23 cellular contexts compared by ENCODE assay signal in genomic region chr20:62825288-62825993, GRCh38. TPM values are rescaled to one million over a fixed set of nuclear protein-coding genes. Genes with fewer than 3 reads are reported as not detected.
A peak's percentile ranks its signal among the peaks of the same experiment; 100 is the strongest.
DNase-seq lines count a peak whose midpoint lies in the region; ATAC-seq, FAIRE-seq and TF ChIP-seq lines count a peak whose summit lies in the region.
"Had no signal": no experiment of that assay in that cellular context is flagged by ENCODE, and none has a peak within 500 bp of the region (broad histone marks: within the 10 kb centered on the region; RNA-seq: fewer than 3 reads in every experiment).

No MANE protein-coding gene starts in this region.

- no TSS peak for BruUV-seq in mammary epithelial cell (replicated peaks; lab: Mats Ljungman, UMichigan)

- CTCF ChIA-PET in mammary epithelial cell (lab: Charles Lee; ENCODE audit: low non-redundant PET): no interaction called here
- CTCF ChIA-PET in activated CD4-positive, alpha-beta memory T cell treated with anti-CD3 and anti-CD28 coated beads, Interleukin-2, amount 10 ng/mL, durations not matched to agents 7 days and 5 days (lab: Charles Lee): interaction anchor here (1.0 kb wide), 1 partner anchor 17 kb away, joined by 6 read pairs; no protein-coding TSS in a partner anchor

- H3K27me3 ChIP-seq in breast epithelium: no peaks in the 10 kb centered on the region
- no peaks in the 10 kb centered on the region for H3K27me3 ChIP-seq in mammary epithelial cell (ENCODE audit: insufficient read depth, low read length)
- no peaks in the 10 kb centered on the region for H3K27me3 ChIP-seq in OCI-LY3 (ENCODE audit: low read depth, low read length)
- H3K27me3 ChIP-seq in gastroesophageal sphincter: peaks cover 13% of the 10 kb centered on the region
- H3K27me3 ChIP-seq: heart left ventricle had no signal

- DNase-seq in breast epithelium (ENCODE audit: low spot score in 2 of 2) (no peak), mammary epithelial cell (no peak), urothelium cell line (ENCODE audit: low spot score) (no peak), NCI-H446 treated with DMSO at 0.1 percent for 48 hours (lab: John Stamatoyannopoulos, UW) (no peak)
- no peak for DNase-seq in activated CD4-positive, alpha-beta memory T cell treated with anti-CD3 and anti-CD28 coated beads, Interleukin-2, amount 10 ng/mL, durations not matched to agents 7 days and 5 days
- DNase-seq: activated CD4-positive, CD25-positive, alpha-beta regulatory T cell treated with anti-CD3 and anti-CD28 coated beads, Interleukin-2, amount 50 U/mL, for 72 hours; activated CD8-positive, alpha-beta memory T cell treated with anti-CD3 and anti-CD28 coated beads, Interleukin-2, amount 50 U/mL, for 4 hours; C1 segment of cervical spinal cord; KG1; NCI-H226; spleen; T1000 had no signal

- FAIRE-seq in urothelium cell line (lab: Jason Lieb, UNC): peak; percentile 61
- FAIRE-seq: A204.1 had no signal

- H3K9me3 ChIP-seq in breast epithelium: no peaks in the 10 kb centered on the region
- no peaks in the 10 kb centered on the region for H3K9me3 ChIP-seq in mammary epithelial cell (replicated peaks; ENCODE audit: insufficient read depth, low read length)
- H3K9me3 ChIP-seq in OCI-LY3 (ENCODE audit: insufficient read depth, low read length): no peaks in the 10 kb centered on the region
- no peaks in the 10 kb centered on the region for H3K9me3 ChIP-seq in gastroesophageal sphincter
- H3K9me3 ChIP-seq: heart left ventricle, spleen, stomach had no signal

- ATAC-seq in gastroesophageal sphincter (peak; percentile 1), HG03460 (IDR thresholded peaks at IDR 0.05; ENCODE audit: unreplicated experiment) (no peak)
- ATAC-seq: Panc1 had no signal

- no peaks in the 10 kb centered on the region for H3K4me1 Mint-ChIP-seq in activated CD4-positive, alpha-beta memory T cell treated with anti-CD3 and anti-CD28 coated beads, Interleukin-2, amount 10 ng/mL, durations not matched to agents 7 days and 5 days

- TF ChIP-seq EP300 in gastroesophageal sphincter (IDR thresholded peaks at IDR 0.05): no peak

- dilution Hi-C loops in mammary epithelial cell (cut with HindIII; ENCODE audit: low sequenced_read_pairs): no loop called here

- in situ Hi-C loops in mammary epithelial cell (cut with MboI; ENCODE audit: low sequenced_read_pairs in 2 of 2): no loop called here

- H4K20me1 ChIP-seq in mammary epithelial cell (ENCODE audit: insufficient read depth, low read length) (no peaks in the 10 kb centered on the region), OCI-LY3 (ENCODE audit: insufficient read depth, low read length) (no peaks in the 10 kb centered on the region)

- H3K79me2 ChIP-seq in mammary epithelial cell (ENCODE audit: insufficient read depth, low read length): no peaks in the 10 kb centered on the region
- H3K79me2 ChIP-seq in OCI-LY3 (ENCODE audit: low read length): no peaks in the 10 kb centered on the region

- no peak overlapping the region for H3K4me3 Mint-ChIP-seq in activated CD4-positive, alpha-beta memory T cell treated with anti-CD3 and anti-CD28 coated beads, Interleukin-2, amount 10 ng/mL, durations not matched to agents 7 days and 5 days

- H3K4me1 ChIP-seq in breast epithelium: peaks cover 5 to 8% of the 10 kb centered on the region in 2 donors
- H3K4me1 ChIP-seq in mammary epithelial cell (ENCODE audit: insufficient read depth, low read length): peaks cover 10% of the 10 kb centered on the region
- peaks cover 43% of the 10 kb centered on the region for H3K4me1 ChIP-seq in OCI-LY3 (ENCODE audit: low read length)
- H3K4me1 ChIP-seq in gastroesophageal sphincter: peaks cover 0 to 14% (median 12%) of the 10 kb centered on the region in 3 donors

- H2AFZ ChIP-seq in mammary epithelial cell (ENCODE audit: low read depth, low read length) (no peak overlapping the region), OCI-LY3 (ENCODE audit: low read depth, low read length) (no peak overlapping the region)

- no peaks in the 10 kb centered on the region for H3K9me3 Mint-ChIP-seq in activated CD4-positive, alpha-beta memory T cell treated with anti-CD3 and anti-CD28 coated beads, Interleukin-2, amount 10 ng/mL, durations not matched to agents 7 days and 5 days
- H3K9me3 Mint-ChIP-seq: activated T-helper 2 cell treated with anti-CD3 and anti-CD28 coated beads, Interferon-gamma antibody, Interleukin-2, Interleukin-4, amounts not matched to agents 10 μg/mL and 5 μg/mL and 100 μg/mL, durations not matched to agents 14 hours and 24 hours and 36 hours; brain had no signal

- H3K4me3 ChIP-seq in breast epithelium (peak overlapping the region in 2 of 3 donors; percentile 53 to 69), mammary epithelial cell (replicated peaks in 1 of 3; ENCODE audit: insufficient read depth in 1 of 3, low read depth in 2 of 3, low read length in 3 of 3) (no peak overlapping the region), OCI-LY3 (ENCODE audit: low read length) (peak overlapping the region; percentile 60), gastroesophageal sphincter (no peak overlapping the region)

- H3K36me3 Mint-ChIP-seq in activated CD4-positive, alpha-beta memory T cell treated with anti-CD3 and anti-CD28 coated beads, Interleukin-2, amount 10 ng/mL, durations not matched to agents 7 days and 5 days (ENCODE audit: low read depth): no peaks in the 10 kb centered on the region
- H3K36me3 Mint-ChIP-seq: brain had no signal

- TF ChIP-seq CTCF in breast epithelium (IDR thresholded peaks at IDR 0.05) (no peak), mammary epithelial cell (conservative IDR thresholded peaks at IDR 0.05 in 1 of 2, IDR thresholded peaks at IDR 0.05 in 1 of 2; ENCODE audit: extremely low read depth in 1 of 2, insufficient read depth in 1 of 2, low read depth in 1 of 2, low read length in 2 of 2) (no peak), OCI-LY3 (IDR thresholded peaks at IDR 0.05; ENCODE audit: low read depth, low read length) (no peak), gastroesophageal sphincter (IDR thresholded peaks at IDR 0.05) (no peak)

- no peaks in the 10 kb centered on the region for H3K36me3 ChIP-seq in breast epithelium
- no peaks in the 10 kb centered on the region for H3K36me3 ChIP-seq in mammary epithelial cell (ENCODE audit: insufficient read depth, low read length)
- no peaks in the 10 kb centered on the region for H3K36me3 ChIP-seq in OCI-LY3 (replicated peaks; ENCODE audit: low read depth, low read length)
- H3K36me3 ChIP-seq in gastroesophageal sphincter: no peaks in the 10 kb centered on the region
- H3K36me3 ChIP-seq: heart left ventricle, spleen, stomach had no signal

- intact Hi-C loops in breast epithelium (cut with DNase I; ENCODE audit: low total_unique reads) (no loop called here), mammary epithelial cell (cut with micrococcal nuclease) (no loop called here)

- H3K27ac ChIP-seq in breast epithelium (peak overlapping the region; percentile 29 to 78), mammary epithelial cell (ENCODE audit: insufficient read depth, low read depth, low read length) (no peak overlapping the region), OCI-LY3 (ENCODE audit: low read length) (peak overlapping the region; percentile 27; the same call in 1 of the 2 replicates), gastroesophageal sphincter (peak overlapping the region in 2 of 4 donors; percentile 85 to 92)
- H3K27ac ChIP-seq: HL-60, SK-N-MC had no signal

- TF ChIP-seq POLR2A in breast epithelium (IDR thresholded peaks at IDR 0.05) (no peak), gastroesophageal sphincter (IDR thresholded peaks at IDR 0.05) (no peak)

- H3K9ac ChIP-seq in mammary epithelial cell (ENCODE audit: insufficient read depth, low read length): no peak overlapping the region
- peak overlapping the region; percentile 36; the same call in 1 of the 2 replicates for H3K9ac ChIP-seq in OCI-LY3 (ENCODE audit: low read length)

- 98% methylated on average over 7 of the region's 24 CpGs for WGBS in mammary epithelial cell (ENCODE audit: low coverage, missing lambda C conversion rate)
- WGBS in gastroesophageal sphincter (ENCODE audit: low coverage in 1 of 2), 2 donors: no CpG with 5 or more reads among the region's 24 CpGs

- no peak overlapping the region for H3K27ac Mint-ChIP-seq in activated CD4-positive, alpha-beta memory T cell treated with anti-CD3 and anti-CD28 coated beads, Interleukin-2, amount 10 ng/mL, durations not matched to agents 7 days and 5 days
- H3K27ac Mint-ChIP-seq: activated T-helper 2 cell treated with anti-CD3 and anti-CD28 coated beads, Interferon-gamma antibody, Interleukin-2, Interleukin-4, amounts not matched to agents 10 μg/mL and 5 μg/mL and 100 μg/mL, durations not matched to agents 14 hours and 24 hours and 36 hours had no signal

- POLR2A ChIA-PET in activated CD4-positive, alpha-beta memory T cell treated with anti-CD3 and anti-CD28 coated beads, Interleukin-2, amount 10 ng/mL, durations not matched to agents 7 days and 5 days (lab: Charles Lee): no interaction called here

- H3K27me3 Mint-ChIP-seq in activated CD4-positive, alpha-beta memory T cell treated with anti-CD3 and anti-CD28 coated beads, Interleukin-2, amount 10 ng/mL, durations not matched to agents 7 days and 5 days: no peaks in the 10 kb centered on the region

- H3K4me2 ChIP-seq in mammary epithelial cell (ENCODE audit: insufficient read depth, low read depth, low read length) (no peak overlapping the region), OCI-LY3 (ENCODE audit: low read length) (peak overlapping the region; percentile 83)

RNA-seq across cellular contexts. Expression of gene COL9A3, which starts 8.6 kb away (rescaled TPM):
- total RNA-seq in breast epithelium (10 to 100 TPM in 1 of 3 donors, 1 to 10 TPM in 1, under 1 TPM in 1; 0.16 to 10.2 (median 5.0) TPM), mammary epithelial cell (under 1 TPM in 1 of 2 donors, not detected in 1; 0.67 TPM), gastroesophageal sphincter (10 to 100 TPM in 2 of 4 donors, 1 to 10 TPM in 2; 8.8 to 29.9 (median 14.3) TPM)
- 0.16 TPM for polyA plus RNA-seq in mammary epithelial cell
- polyA minus RNA-seq in mammary epithelial cell: not detected
- not detected for total RNA-seq in activated CD4-positive, alpha-beta memory T cell treated with anti-CD3 and anti-CD28 coated beads, Interleukin-2, amount 10 ng/mL, durations not matched to agents 7 days and 5 days

RNA-seq across cellular contexts. Expression of gene OGFR, which starts 20.8 kb away (rescaled TPM):
- 10 to 100 TPM; 38.5 to 45.3 (median 44.2) TPM for total RNA-seq in breast epithelium
- 10 to 100 TPM; 12.7 to 30.0 TPM for total RNA-seq in mammary epithelial cell
- 20.6 TPM for polyA plus RNA-seq in mammary epithelial cell
- 12.4 TPM for polyA minus RNA-seq in mammary epithelial cell
- 10 to 100 TPM; 55.1 to 61.0 (median 58.9) TPM for total RNA-seq in gastroesophageal sphincter
- 10 to 100 TPM; 71.1 to 73.4 TPM for total RNA-seq in activated CD4-positive, alpha-beta memory T cell treated with anti-CD3 and anti-CD28 coated beads, Interleukin-2, amount 10 ng/mL, durations not matched to agents 7 days and 5 days

RNA-seq across cellular contexts. Expression of gene MRGBP, which starts 29.2 kb away (rescaled TPM):
- 10 to 100 TPM in 2 of 3 donors, 1 to 10 TPM in 1; 8.5 to 12.9 (median 12.5) TPM for total RNA-seq in breast epithelium
- 10 to 100 TPM; 14.6 to 15.7 TPM for total RNA-seq in mammary epithelial cell
- polyA plus RNA-seq in mammary epithelial cell: 14.1 TPM
- polyA minus RNA-seq in mammary epithelial cell: 15.3 TPM
- total RNA-seq in gastroesophageal sphincter: 10 to 100 TPM in 3 of 4 donors, 1 to 10 TPM in 1; 9.3 to 15.6 (median 14.5) TPM
- total RNA-seq in activated CD4-positive, alpha-beta memory T cell treated with anti-CD3 and anti-CD28 coated beads, Interleukin-2, amount 10 ng/mL, durations not matched to agents 7 days and 5 days: 10 to 100 TPM; 14.9 to 15.8 TPM

RNA-seq across cellular contexts. Expression of gene TCFL5, which starts 36.2 kb away (rescaled TPM):
- total RNA-seq in breast epithelium (10 to 100 TPM in 2 of 3 donors, 1 to 10 TPM in 1; 7.8 to 21.0 (median 12.5) TPM), mammary epithelial cell (10 to 100 TPM in 1 of 2 donors, 1 to 10 TPM in 1; 8.1 to 11.7 TPM), gastroesophageal sphincter (10 to 100 TPM; 12.0 to 28.9 (median 13.8) TPM)
- 6.5 TPM for polyA plus RNA-seq in mammary epithelial cell
- polyA minus RNA-seq in mammary epithelial cell: 1.9 TPM
- 1 to 10 TPM; 6.0 to 6.2 TPM for total RNA-seq in activated CD4-positive, alpha-beta memory T cell treated with anti-CD3 and anti-CD28 coated beads, Interleukin-2, amount 10 ng/mL, durations not matched to agents 7 days and 5 days

Comparison
In these comparisons a context has a peak if more than half of its experiments do, and no peak if none do; other contexts are left out.
1. H3K4me3 ChIP-seq: peak in breast epithelium (2 of 3) and OCI-LY3 (single experiment); none in mammary epithelial cell (0 of 3) and gastroesophageal sphincter (0 of 2).